Comparison of ENCODE assay signal across 2 cellular contexts in genomic region chr2:120385355-120386127, GRCh38.
TF ChIP-seq lines count a peak whose summit lies in the region.

No MANE protein-coding gene starts in this region.

TF ChIP-seq in A549, 52 proteins besides CTCF, POLR2A, EP300 and RAD21 (continued from another document):
- TF ChIP-seq BCL3 (IDR thresholded peaks at IDR 0.05) = no peak
- peak; percentile 40 for TF ChIP-seq ZFP36 (IDR thresholded peaks at IDR 0.05; ENCODE audit: borderline replicate concordance, partially characterized antibody)
- no peak for TF ChIP-seq KDM1A (IDR thresholded peaks at IDR 0.05; ENCODE audit: low read depth)
- TF ChIP-seq MYC (IDR thresholded peaks at IDR 0.05; ENCODE audit: borderline replicate concordance, low read length) = no peak

TF ChIP-seq in GM23338, 12 proteins besides CTCF, POLR2A, EP300 and RAD21 (continued from another document):
- no peak for TF ChIP-seq ZNF462 (CRISPR knock-in tag; IDR thresholded peaks at IDR 0.05)
- TF ChIP-seq EZH2phosphoT487 (IDR thresholded peaks at IDR 0.05; ENCODE audit: unreplicated experiment) = no peak
- no peak for TF ChIP-seq REST (IDR thresholded peaks at IDR 0.05; ENCODE audit: unreplicated experiment)
- TF ChIP-seq NANOG (IDR thresholded peaks at IDR 0.05; ENCODE audit: borderline replicate concordance) = no peak
- no peak for TF ChIP-seq JUNB (IDR thresholded peaks at IDR 0.05; ENCODE audit: unreplicated experiment)
- no peak for TF ChIP-seq STAT1 (IDR thresholded peaks at IDR 0.05; ENCODE audit: unreplicated experiment)
